ENCODE assay signal across 11 cellular contexts in the genomic region with DNA sequence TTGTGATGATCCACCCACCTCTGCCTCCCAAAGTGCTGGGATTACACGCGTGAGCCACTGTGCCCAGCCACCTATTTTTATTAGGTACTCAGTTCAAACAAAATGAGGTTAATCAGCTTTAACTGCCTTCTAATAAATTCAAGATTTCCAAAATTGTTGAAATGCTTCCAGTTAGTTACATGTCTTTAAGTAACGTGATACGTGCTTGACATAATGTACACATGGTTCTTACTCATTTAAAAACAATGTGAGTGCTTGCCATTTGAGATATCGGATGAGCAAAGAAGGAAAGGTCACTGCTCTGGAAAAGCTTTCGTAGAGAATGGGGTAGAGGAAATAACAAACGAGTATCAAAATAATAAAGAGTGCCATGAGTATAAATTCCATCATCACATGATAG.
DNase-seq lines count a peak whose midpoint lies in the region; ATAC-seq and TF ChIP-seq lines count a peak whose summit lies in the region.
"Had no signal": no experiment of that assay in that cellular context is flagged by ENCODE, and none has a peak within 500 bp of the region (broad histone marks: within the 10 kb centered on the region; RNA-seq: fewer than 3 reads in every experiment).

No MANE protein-coding gene starts in this region.

- WGBS in GM23248 (ENCODE audit: low coverage in 1 of 2, low lambda C conversion rate in 2 of 2, missing lambda C conversion rate in 2 of 2), 2 experiments, result 24 to 27% methylated on average over 7 of the region's 7 CpGs

- H3K4me1 Mint-ChIP-seq in activated B cell treated with CpG ODN at 0.5 μM for 24 hours, result peaks cover 22% of the 10 kb centered on the region

- no peak overlapping the region for H2AFZ ChIP-seq in GM23248

- H3K4me3 Mint-ChIP-seq in activated B cell treated with CpG ODN at 0.5 μM for 24 hours, result no peak overlapping the region
- H3K4me3 Mint-ChIP-seq: activated naive CD8-positive, alpha-beta T cell treated with anti-CD3 and anti-CD28 coated beads, Interleukin-2, amount 10 ng/mL, durations not matched to agents 7 days and 5 days had no signal

- H3K27ac ChIP-seq in GM23248, result peak overlapping the region; percentile 61
- H3K27ac ChIP-seq: upper lobe of right lung had no signal

- DNase-seq in A172 (ENCODE audit: low spot score), result peak; percentile 63
- DNase-seq in GM23248, result peak; percentile 88
- DNase-seq in activated B cell treated with CpG ODN at 0.5 μM for 24 hours, result no peak
- DNase-seq in glomerular visceral epithelial cell (ENCODE audit: extremely low spot score), result peak; percentile 42
- DNase-seq in NCI-H128 (lab: John Stamatoyannopoulos, UW; ENCODE audit: unreplicated experiment), result no peak
- no peak for DNase-seq in NCI-H748 (lab: John Stamatoyannopoulos, UW; ENCODE audit: unreplicated experiment)
- DNase-seq in NK-92 treated with Interleukin-12 subunit alpha and Interleukin-12 subunit beta, amount 100 ng/mL, for 24 hours (lab: John Stamatoyannopoulos, UW), result no peak
- DNase-seq: activated naive CD8-positive, alpha-beta T cell treated with anti-CD3 and anti-CD28 coated beads, Interleukin-2, amount 10 ng/mL, durations not matched to agents 7 days and 5 days; NCI-H1105 treated with DMSO at 0.1 percent for 48 hours; upper lobe of right lung had no signal

- no peaks in the 10 kb centered on the region for H3K9me3 Mint-ChIP-seq in activated B cell treated with CpG ODN at 0.5 μM for 24 hours
- H3K9me3 Mint-ChIP-seq: activated naive CD8-positive, alpha-beta T cell treated with anti-CD3 and anti-CD28 coated beads, Interleukin-2, amount 10 ng/mL, durations not matched to agents 7 days and 5 days had no signal

- intact Hi-C loops in activated B cell treated with CpG ODN at 0.5 μM for 24 hours (cut with micrococcal nuclease), result no loop called here

- H3K4me2 ChIP-seq in GM23248 (ENCODE audit: unreplicated experiment), result peak overlapping the region; percentile 66

- H3K9me2 ChIP-seq in GM23248 (ENCODE audit: insufficient read depth), result no peaks in the 10 kb centered on the region

- no peaks in the 10 kb centered on the region for H3K27me3 ChIP-seq in GM23248 (replicated peaks; ENCODE audit: insufficient read depth)
- H3K27me3 ChIP-seq: upper lobe of right lung had no signal

- peaks cover 80% of the 10 kb centered on the region for H3K79me2 ChIP-seq in GM23248 (ENCODE audit: insufficient read depth)

- no peak overlapping the region for H3K9ac ChIP-seq in GM23248

- no peak overlapping the region; the same call in 1 of the 2 replicates for H3K4me3 ChIP-seq in GM23248
- H3K4me3 ChIP-seq: upper lobe of right lung had no signal

- no peaks in the 10 kb centered on the region for H4K20me1 ChIP-seq in GM23248 (ENCODE audit: insufficient read depth)

- no peak for TF ChIP-seq CTCF in activated B cell treated with CpG ODN at 0.5 μM for 24 hours (IDR thresholded peaks at IDR 0.05)

- H3K36me3 Mint-ChIP-seq in activated B cell treated with CpG ODN at 0.5 μM for 24 hours (ENCODE audit: low read depth), result peaks cover 78% of the 10 kb centered on the region

- peak overlapping the region; percentile 8 for H3K27ac Mint-ChIP-seq in activated B cell treated with CpG ODN at 0.5 μM for 24 hours
- H3K27ac Mint-ChIP-seq: activated naive CD8-positive, alpha-beta T cell treated with anti-CD3 and anti-CD28 coated beads, Interleukin-2, amount 10 ng/mL, durations not matched to agents 7 days and 5 days had no signal

- H3K4me1 ChIP-seq in GM23248 (ENCODE audit: insufficient read depth), result peaks cover 32% of the 10 kb centered on the region
- H3K4me1 ChIP-seq: upper lobe of right lung had no signal

- no peaks in the 10 kb centered on the region for H3K9me3 ChIP-seq in GM23248 (ENCODE audit: low read depth)
- H3K9me3 ChIP-seq: upper lobe of right lung had no signal

- ATAC-seq in activated B cell treated with CpG ODN at 0.5 μM for 24 hours (ENCODE audit: low read depth), result no peak
- ATAC-seq in GM18909 (IDR thresholded peaks at IDR 0.05; ENCODE audit: poor library complexity, unreplicated experiment), result no peak
- ATAC-seq: upper lobe of right lung had no signal

- peaks cover 67% of the 10 kb centered on the region for H3F3A ChIP-seq in GM23248 (ENCODE audit: insufficient read depth)

- no peaks in the 10 kb centered on the region for H3K27me3 Mint-ChIP-seq in activated B cell treated with CpG ODN at 0.5 μM for 24 hours
- H3K27me3 Mint-ChIP-seq: activated naive CD8-positive, alpha-beta T cell treated with anti-CD3 and anti-CD28 coated beads, Interleukin-2, amount 10 ng/mL, durations not matched to agents 7 days and 5 days had no signal

- in situ Hi-C loops in GM23248 (cut with MboI), result no loop called here

- H3K36me3 ChIP-seq in GM23248 (ENCODE audit: low read depth), result peaks cover 41% of the 10 kb centered on the region

- POLR2A ChIA-PET in activated B cell treated with CpG ODN at 0.5 μM for 24 hours (lab: Charles Lee), result no interaction called here

- CTCF ChIA-PET in activated B cell treated with CpG ODN at 0.5 μM for 24 hours (lab: Charles Lee), result no interaction called here

Comparison
In these comparisons a context has a peak if more than half of its experiments do, and no peak if none do; other contexts are left out.
1. DNase-seq: peak in A172 (single experiment), GM23248 (single experiment) and glomerular visceral epithelial cell (single experiment); none in activated B cell treated with CpG ODN at 0.5 μM for 24 hours (single experiment), NCI-H128 (single experiment), NCI-H748 (single experiment) and NK-92 treated with Interleukin-12 subunit alpha and Interleukin-12 subunit beta, amount 100 ng/mL, for 24 hours (single experiment).